Comparison of ENCODE assay signal across 15 cellular contexts in the genomic region with DNA sequence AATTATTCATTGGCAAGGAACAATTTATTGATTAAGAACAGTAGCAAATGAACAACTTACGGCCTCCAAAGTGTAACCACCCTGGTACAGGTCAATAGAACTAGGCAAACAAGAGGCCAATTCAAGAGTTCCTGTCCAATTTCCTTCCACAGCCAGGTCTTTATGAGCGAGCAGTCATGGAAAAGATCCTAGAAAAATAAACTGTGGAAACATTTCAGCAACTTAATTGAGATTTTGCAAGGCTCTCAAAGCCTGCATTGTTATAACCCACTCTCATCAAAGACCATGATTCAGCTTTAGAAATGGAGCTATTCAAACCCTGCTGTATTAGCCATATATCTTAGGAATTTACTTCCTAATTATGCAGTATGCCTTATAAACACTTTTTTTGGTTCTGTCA. TPM values are rescaled to one million over a fixed set of nuclear protein-coding genes. Genes with fewer than 3 reads are reported as not detected.
DNase-seq lines count a peak whose midpoint lies in the region; ATAC-seq and TF ChIP-seq lines count a peak whose summit lies in the region.
"Had no signal": no experiment of that assay in that cellular context is flagged by ENCODE, and none has a peak within 500 bp of the region (broad histone marks: within the 10 kb centered on the region; RNA-seq: fewer than 3 reads in every experiment).

No MANE protein-coding gene starts in this region.

- H3K4me3 ChIP-seq in astrocyte of the cerebellum (ENCODE audit: low read depth, low read length) (no peak overlapping the region), osteoblast (ENCODE audit: insufficient read depth, low read length) (no peak overlapping the region)
- H3K4me3 ChIP-seq in naive thymus-derived CD4-positive, alpha-beta T cell (ENCODE audit: low read length), result no peak overlapping the region
- H3K4me3 ChIP-seq: gastroesophageal sphincter, upper lobe of right lung had no signal

- H3K4me1 Mint-ChIP-seq in effector memory CD8-positive, alpha-beta T cell (ENCODE audit: low read depth in 2 of 2), result no peaks in the 10 kb centered on the region
- no peaks in the 10 kb centered on the region for H3K4me1 Mint-ChIP-seq in naive thymus-derived CD4-positive, alpha-beta T cell
- no peaks in the 10 kb centered on the region for H3K4me1 Mint-ChIP-seq in activated CD4-positive, alpha-beta T cell treated with anti-CD3 and anti-CD28 coated beads, Interleukin-2, amount 10 ng/mL, durations not matched to agents 7 days and 5 days

- peaks cover 2 to 18% of the 10 kb centered on the region in 2 donors for H3K9me3 Mint-ChIP-seq in effector memory CD8-positive, alpha-beta T cell
- peaks cover 0 to 6% (median 0%) of the 10 kb centered on the region in 11 donors for H3K9me3 Mint-ChIP-seq in naive thymus-derived CD4-positive, alpha-beta T cell
- no peaks in the 10 kb centered on the region for H3K9me3 Mint-ChIP-seq in activated CD4-positive, alpha-beta T cell treated with anti-CD3 and anti-CD28 coated beads, Interleukin-2, amount 10 ng/mL, durations not matched to agents 7 days and 5 days

- H3K27me3 Mint-ChIP-seq in effector memory CD8-positive, alpha-beta T cell, result no peaks in the 10 kb centered on the region
- H3K27me3 Mint-ChIP-seq in naive thymus-derived CD4-positive, alpha-beta T cell, result peaks cover 0 to 10% (median 3%) of the 10 kb centered on the region in 5 donors
- peaks cover 4% of the 10 kb centered on the region for H3K27me3 Mint-ChIP-seq in activated CD4-positive, alpha-beta T cell treated with anti-CD3 and anti-CD28 coated beads, Interleukin-2, amount 10 ng/mL, durations not matched to agents 7 days and 5 days

- CTCF ChIA-PET in naive thymus-derived CD4-positive, alpha-beta T cell (lab: Charles Lee), result no interaction called here
- CTCF ChIA-PET in activated CD4-positive, alpha-beta T cell treated with anti-CD3 and anti-CD28 coated beads, Interleukin-2, amount 10 ng/mL, durations not matched to agents 7 days and 5 days (lab: Charles Lee), result no interaction called here

- TF ChIP-seq CTCF in astrocyte of the cerebellum (IDR thresholded peaks at IDR 0.05; ENCODE audit: low read depth, low read length, missing control alignments) (no peak), osteoblast (IDR thresholded peaks at IDR 0.05; ENCODE audit: extremely low read depth, low read depth, low read length) (no peak)

- H3K27ac ChIP-seq in osteoblast (ENCODE audit: low read depth, low read length), result peak overlapping the region; percentile 68
- no peak overlapping the region for H3K27ac ChIP-seq in naive thymus-derived CD4-positive, alpha-beta T cell (ENCODE audit: low read depth, low read length)
- H3K27ac ChIP-seq: gastroesophageal sphincter, upper lobe of right lung had no signal

- H3K27ac Mint-ChIP-seq in effector memory CD8-positive, alpha-beta T cell, result no peak overlapping the region
- H3K27ac Mint-ChIP-seq in naive thymus-derived CD4-positive, alpha-beta T cell, result no peak overlapping the region
- H3K27ac Mint-ChIP-seq in activated CD4-positive, alpha-beta T cell treated with anti-CD3 and anti-CD28 coated beads, Interleukin-2, amount 10 ng/mL, durations not matched to agents 7 days and 5 days, result no peak overlapping the region

- in situ Hi-C loops in Caki2 (cut with HindIII; ENCODE audit: low pct_unique_long_range_greater_than_20kb, low sequenced_read_pairs), result no loop called here
- in situ Hi-C loops in astrocyte of the cerebellum (cut with HindIII; ENCODE audit: low sequenced_read_pairs), result no loop called here

- H3K4me3 Mint-ChIP-seq in effector memory CD8-positive, alpha-beta T cell, result no peak overlapping the region
- no peak overlapping the region for H3K4me3 Mint-ChIP-seq in naive thymus-derived CD4-positive, alpha-beta T cell
- no peak overlapping the region for H3K4me3 Mint-ChIP-seq in activated CD4-positive, alpha-beta T cell treated with anti-CD3 and anti-CD28 coated beads, Interleukin-2, amount 10 ng/mL, durations not matched to agents 7 days and 5 days

- intact Hi-C loops in Right ventricle myocardium superior (cut with DNase I), result no loop called here
- intact Hi-C loops in naive thymus-derived CD4-positive, alpha-beta T cell (cut with micrococcal nuclease), result loop anchor here in 1 of 2 donors (5.0 kb wide), 1 partner anchor 338 kb away; no protein-coding TSS in a partner anchor

- no peak overlapping the region for H2AFZ ChIP-seq in osteoblast (ENCODE audit: low read length)

- POLR2A ChIA-PET in naive thymus-derived CD4-positive, alpha-beta T cell (lab: Charles Lee), result no interaction called here
- POLR2A ChIA-PET in activated CD4-positive, alpha-beta T cell treated with anti-CD3 and anti-CD28 coated beads, Interleukin-2, amount 10 ng/mL, durations not matched to agents 7 days and 5 days (lab: Charles Lee), result no interaction called here

- H3K79me2 ChIP-seq in osteoblast (ENCODE audit: insufficient read depth, low read length), result no peaks in the 10 kb centered on the region

- H3K36me3 Mint-ChIP-seq in effector memory CD8-positive, alpha-beta T cell (ENCODE audit: insufficient read depth), result peaks cover 2% of the 10 kb centered on the region
- H3K36me3 Mint-ChIP-seq in naive thymus-derived CD4-positive, alpha-beta T cell, result no peaks in the 10 kb centered on the region
- no peaks in the 10 kb centered on the region for H3K36me3 Mint-ChIP-seq in activated CD4-positive, alpha-beta T cell treated with anti-CD3 and anti-CD28 coated beads, Interleukin-2, amount 10 ng/mL, durations not matched to agents 7 days and 5 days (ENCODE audit: low read depth)

- peak overlapping the region; percentile 21 for H3K4me2 ChIP-seq in osteoblast (ENCODE audit: insufficient read depth, low read length)

- no peaks in the 10 kb centered on the region for H4K20me1 ChIP-seq in osteoblast (ENCODE audit: insufficient read depth, low read length)

- peaks cover 33% of the 10 kb centered on the region for H3K4me1 ChIP-seq in osteoblast (ENCODE audit: insufficient read depth, low read length)
- H3K4me1 ChIP-seq in naive thymus-derived CD4-positive, alpha-beta T cell (ENCODE audit: control insufficient read depth in 2 of 2, insufficient read depth in 2 of 2, low read length in 2 of 2), result no peaks in the 10 kb centered on the region
- H3K4me1 ChIP-seq: upper lobe of right lung had no signal

- no peaks in the 10 kb centered on the region for H3K9me3 ChIP-seq in osteoblast (ENCODE audit: low read depth, low read length)
- H3K9me3 ChIP-seq in naive thymus-derived CD4-positive, alpha-beta T cell (ENCODE audit: control insufficient read depth in 2 of 3, low read length in 3 of 3), result no peaks in the 10 kb centered on the region
- H3K9me3 ChIP-seq: gastroesophageal sphincter, upper lobe of right lung had no signal

- no peaks in the 10 kb centered on the region for H3K36me3 ChIP-seq in osteoblast (ENCODE audit: insufficient read depth, low read length)
- H3K36me3 ChIP-seq in naive thymus-derived CD4-positive, alpha-beta T cell (ENCODE audit: control insufficient read depth in 2 of 3, insufficient read depth in 3 of 3, low read length in 3 of 3), result no peaks in the 10 kb centered on the region
- H3K36me3 ChIP-seq: gastroesophageal sphincter, upper lobe of right lung had no signal

- DNase-seq in Caki2 (ENCODE audit: low read depth), result peak; percentile 47
- peak; percentile 78 for DNase-seq in astrocyte of the cerebellum (ENCODE audit: low read depth)
- DNase-seq in Right ventricle myocardium superior, result no peak
- DNase-seq in osteoblast (ENCODE audit: insufficient read length, low spot score, missing footprints), result no peak
- no peak for DNase-seq in effector memory CD8-positive, alpha-beta T cell
- DNase-seq in naive thymus-derived CD4-positive, alpha-beta T cell, result no peak
- no peak for DNase-seq in activated CD4-positive, alpha-beta T cell treated with anti-CD3 and anti-CD28 coated beads, Interleukin-2, amount 10 ng/mL, durations not matched to agents 7 days and 5 days
- DNase-seq in DMS53 (lab: John Stamatoyannopoulos, UW), result no peak
- DNase-seq: activated CD4-positive, alpha-beta T cell treated with anti-CD3 and anti-CD28 coated beads for 1 hour; activated T-cell treated with anti-CD3 and anti-CD28 coated beads, Interleukin-2, amount 50 U/mL, for 1 hour; NCI-H2171 treated with DMSO at 0.1 percent for 48 hours; stimulated activated CD4-positive, alpha-beta T cell treated with anti-CD3 and anti-CD28 coated beads, Interleukin-12 subunit alpha, Interleukin-12 subunit beta, amount 100 ng/mL, for 4 hours; upper lobe of right lung had no signal

- H3K27me3 ChIP-seq in osteoblast (ENCODE audit: insufficient read depth, low read length), result no peaks in the 10 kb centered on the region
- no peaks in the 10 kb centered on the region for H3K27me3 ChIP-seq in naive thymus-derived CD4-positive, alpha-beta T cell (ENCODE audit: control insufficient read depth in 2 of 2, insufficient read depth in 2 of 2, low read length in 2 of 2)
- H3K27me3 ChIP-seq: gastroesophageal sphincter, upper lobe of right lung had no signal

- peak; percentile 87 for ATAC-seq in Right ventricle myocardium superior (ENCODE audit: poor library complexity)
- no peak for ATAC-seq in effector memory CD8-positive, alpha-beta T cell (replicated peaks)
- ATAC-seq in naive thymus-derived CD4-positive, alpha-beta T cell, result no peak
- ATAC-seq: gastroesophageal sphincter, upper lobe of right lung had no signal

RNA-seq across cellular contexts. Expression of gene UNC5C, which starts 43.6 kb away (rescaled TPM):
- not detected in 2 replicates for total RNA-seq in Caki2 (2014; rRNA removed; shearing (Covaris generic); ENCODE audit: low replicate concordance)
- total RNA-seq in Right ventricle myocardium superior (2.0 TPM), osteoblast (9.0 and 13.6 TPM in 2 replicates)
- total RNA-seq in naive thymus-derived CD4-positive, alpha-beta T cell, result not detected
- polyA plus RNA-seq in naive thymus-derived CD4-positive, alpha-beta T cell, result not detected
- not detected for total RNA-seq in activated CD4-positive, alpha-beta T cell treated with anti-CD3 and anti-CD28 coated beads, Interleukin-2, amount 10 ng/mL, durations not matched to agents 7 days and 5 days
- polyA plus RNA-seq: keratinocyte had no signal

Comparison
In these comparisons a context has a peak if more than half of its experiments do, and no peak if none do; other contexts are left out.
1. DNase-seq: peak in Caki2 (single experiment) and astrocyte of the cerebellum (single experiment); none in Right ventricle myocardium superior (single experiment), osteoblast (single experiment), effector memory CD8-positive, alpha-beta T cell (0 of 3), naive thymus-derived CD4-positive, alpha-beta T cell (0 of 9), activated CD4-positive, alpha-beta T cell treated with anti-CD3 and anti-CD28 coated beads, Interleukin-2, amount 10 ng/mL, durations not matched to agents 7 days and 5 days (single experiment) and DMS53 (single experiment).